In genomic region chr11:85854557-85855340, GRCh38 we compare ENCODE assay signal across 8 cellular contexts.
A peak's percentile ranks its signal among the peaks of the same experiment; 100 is the strongest.
DNase-seq lines count a peak whose midpoint lies in the region; ATAC-seq lines count a peak whose summit lies in the region.

No MANE protein-coding gene starts in this region.

- no peaks in the 10 kb centered on the region for H3K36me3 ChIP-seq in rectal smooth muscle tissue (ENCODE audit: control insufficient read depth, insufficient read depth, low read length)

- peak overlapping the region; percentile 93 for H3K27ac Mint-ChIP-seq in T-helper 1 cell treated with Interleukin-12 subunit alpha and Interleukin-12 subunit beta and Interleukin-4 antibody, amounts not matched to agents 30 μg/mL and 1 μg/mL, for 36 hours

- H3K27me3 Mint-ChIP-seq in T-helper 1 cell treated with Interleukin-12 subunit alpha and Interleukin-12 subunit beta and Interleukin-4 antibody, amounts not matched to agents 30 μg/mL and 1 μg/mL, for 36 hours (ENCODE audit: low read depth) = peaks cover 3% of the 10 kb centered on the region

- H3K4me1 Mint-ChIP-seq in T-helper 1 cell treated with Interleukin-12 subunit alpha and Interleukin-12 subunit beta and Interleukin-4 antibody, amounts not matched to agents 30 μg/mL and 1 μg/mL, for 36 hours (ENCODE audit: low read depth) = peaks cover 8% of the 10 kb centered on the region

- peaks cover 8% of the 10 kb centered on the region for H3K9me3 Mint-ChIP-seq in T-helper 1 cell treated with Interleukin-12 subunit alpha and Interleukin-12 subunit beta and Interleukin-4 antibody, amounts not matched to agents 30 μg/mL and 1 μg/mL, for 36 hours

- H3K4me3 ChIP-seq in rectal smooth muscle tissue (ENCODE audit: low read length) = peak overlapping the region; percentile 85

- peak; percentile 98 for ATAC-seq in GM18499 (IDR thresholded peaks at IDR 0.05; ENCODE audit: insufficient read depth, unreplicated experiment)
- peak; percentile 99 for ATAC-seq in HG02938 (IDR thresholded peaks at IDR 0.05; ENCODE audit: unreplicated experiment)

- H3K36me3 Mint-ChIP-seq in T-helper 1 cell treated with Interleukin-12 subunit alpha and Interleukin-12 subunit beta and Interleukin-4 antibody, amounts not matched to agents 30 μg/mL and 1 μg/mL, for 36 hours (ENCODE audit: low read depth) = peaks cover 13% of the 10 kb centered on the region

- H3K4me1 ChIP-seq in rectal smooth muscle tissue (ENCODE audit: control insufficient read depth, insufficient read depth, low read length) = peaks cover 3% of the 10 kb centered on the region

- no peaks in the 10 kb centered on the region for H3K27me3 ChIP-seq in rectal smooth muscle tissue (ENCODE audit: control insufficient read depth, insufficient read depth, low read length)

- peak overlapping the region; percentile 58 for H3K9ac ChIP-seq in rectal smooth muscle tissue (ENCODE audit: low read length)

- H3K4me3 Mint-ChIP-seq in T-helper 1 cell treated with Interleukin-12 subunit alpha and Interleukin-12 subunit beta and Interleukin-4 antibody, amounts not matched to agents 30 μg/mL and 1 μg/mL, for 36 hours = peak overlapping the region; percentile 89

- DNase-seq in NCI-H1694 (lab: John Stamatoyannopoulos, UW) (peak; percentile 48), anterior cingulate cortex (lab: John Stamatoyannopoulos, UW) (peak; percentile 39 to 94 (median 84)), hepatic stellate cell (ENCODE audit: low spot score) (peak; percentile 92), cortex of kidney (lab: John Stamatoyannopoulos, UW) (no peak)

- peak overlapping the region; percentile 81 for H3K27ac ChIP-seq in rectal smooth muscle tissue (ENCODE audit: low read depth, low read length)
